In the genomic region with DNA sequence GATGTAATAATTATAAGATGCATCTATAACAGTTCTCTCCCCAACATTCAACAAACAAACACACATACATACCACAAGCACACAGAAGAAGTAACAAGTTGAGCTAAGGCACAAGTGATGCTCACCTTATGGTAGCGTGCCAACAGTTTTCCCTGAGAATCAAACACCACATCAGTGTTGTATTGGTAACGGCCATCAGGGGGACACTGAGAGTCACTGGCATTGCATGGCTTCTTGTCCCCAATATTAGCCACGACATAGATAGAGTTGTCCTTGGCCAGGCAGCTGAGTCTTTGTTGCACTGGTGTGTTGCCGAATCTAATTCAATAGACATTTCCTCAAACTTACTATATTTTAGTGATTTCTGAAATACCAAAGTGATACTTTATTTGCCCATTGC, we compare ENCODE assay signal across 17 cellular contexts. TPM values are rescaled to one million over a fixed set of nuclear protein-coding genes. Genes with fewer than 3 reads are reported as not detected.
DNase-seq lines count a peak whose midpoint lies in the region; ATAC-seq, FAIRE-seq and TF ChIP-seq lines count a peak whose summit lies in the region.
"Had no signal": no experiment of that assay in that cellular context is flagged by ENCODE, and none has a peak within 500 bp of the region (broad histone marks: within the 10 kb centered on the region; RNA-seq: fewer than 3 reads in every experiment).

No MANE protein-coding gene starts in this region.

- H2BK5ac ChIP-seq in mesendoderm (ENCODE audit: low read length) = no peak overlapping the region

- no peak overlapping the region for H2BK120ac ChIP-seq in mesendoderm (ENCODE audit: low read depth, low read length)

- H3K4me2 ChIP-seq in K562 (ENCODE audit: insufficient read depth, low read length) (no peak overlapping the region), mesendoderm (ENCODE audit: low read length) (no peak overlapping the region)

- BruUV-seq in K562 (replicated peaks; lab: Mats Ljungman, UMichigan) = no TSS peak

- H3K79me2 ChIP-seq in K562 (ENCODE audit: control insufficient read depth, insufficient read depth, low read length) (no peaks in the 10 kb centered on the region), mesendoderm (ENCODE audit: control insufficient read depth, insufficient read depth, low read length) (no peaks in the 10 kb centered on the region)

- ATAC-seq in K562 = peak; percentile 79
- ATAC-seq in GM18498 (IDR thresholded peaks at IDR 0.05; ENCODE audit: unreplicated experiment) = no peak
- ATAC-seq: gastrocnemius medialis had no signal

- H2AK5ac ChIP-seq in mesendoderm (ENCODE audit: low read length) = no peak overlapping the region

- DNase-seq in GM12864 (ENCODE audit: low read depth) (no peak), K562 (ENCODE audit: extremely low read depth in 1 of 4, low spot score in 3 of 4) (peak in 1 of 4 experiments; percentile 15), mesendoderm (peak; percentile 48), CD1c-positive myeloid dendritic cell (ENCODE audit: extremely low spot score) (no peak), activated gamma-delta T cell treated with Interleukin-2 at 50 U/mL for 16 hours (no peak)
- DNase-seq: activated CD4-positive, alpha-beta T cell treated with anti-CD3 and anti-CD28 coated beads for 48 hours; cortex of kidney; gastrocnemius medialis; left ventricle myocardium inferior; NCI-H1694; ovary; stimulated activated CD4-positive, alpha-beta T cell treated with anti-CD3 and anti-CD28 coated beads, Interleukin-2, amount 100 ng/mL, for 48 hours; SW 1271 had no signal

- in situ Hi-C loops in K562 (cut with MboI) = no loop called here

- H3K9me1 ChIP-seq in K562 (ENCODE audit: control insufficient read depth, insufficient read depth, low read length) = no peaks in the 10 kb centered on the region

- CTCF ChIA-PET in HEK293 (lab: Yijun Ruan, JAX) = interaction anchor here (0.7 to 2.5 kb wide), 10 partner anchors 9 to 1109 kb away, joined by 3 to 7 read pairs (median 3); no protein-coding TSS in a partner anchor
- CTCF ChIA-PET in K562 (lab: Yijun Ruan, JAX; ENCODE audit: low intra/inter-chr PET ratio) = interaction anchor here (0.6 kb wide), 1 partner anchor 60 kb away, joined by 3 read pairs; no protein-coding TSS in a partner anchor

- no peak for TF ChIP-seq RAD21 in K562 (CRISPR knock-in tag; conservative IDR thresholded peaks at IDR 0.05 in 1 of 2, IDR thresholded peaks at IDR 0.05 in 1 of 2)

- H3K56ac ChIP-seq in mesendoderm (ENCODE audit: low read length) = no peak overlapping the region

- H4K5ac ChIP-seq in mesendoderm (ENCODE audit: low read length) = no peak overlapping the region

- TF ChIP-seq CTCF in GM12864 (IDR thresholded peaks at IDR 0.05; ENCODE audit: low read depth, low read length, missing control alignments) = peak; percentile 22
- TF ChIP-seq CTCF in HEK293 (tag by site-specific recombination; IDR thresholded peaks at IDR 0.05) = no peak
- peak; percentile 29 to 38 (median 29); a peak in 4 of 6 replicates for TF ChIP-seq CTCF in K562 (IDR thresholded peaks at IDR 0.05 in 2 of 3, conservative IDR thresholded peaks at IDR 0.05 in 1 of 3; ENCODE audit: insufficient read depth in 2 of 3, low read depth in 1 of 3, low read length in 3 of 3)

- TF ChIP-seq EP300 in K562 (IDR thresholded peaks at IDR 0.05; ENCODE audit: low read length) = no peak

- H4K8ac ChIP-seq in mesendoderm (ENCODE audit: low read depth, low read length) = no peak overlapping the region

- WGBS in K562 (ENCODE audit: insufficient coverage, low coverage, missing lambda C conversion rate) = 0% methylated on average over 4 of the region's 4 CpGs
- no CpG with 5 or more reads among the region's 4 CpGs for WGBS in mesendoderm (ENCODE audit: extremely low coverage, insufficient coverage, low lambda C conversion rate)

- no peaks in the 10 kb centered on the region for H3K36me3 ChIP-seq in HEK293 (ENCODE audit: control insufficient read depth in 2 of 2, insufficient read depth in 1 of 2, low read length in 2 of 2)
- H3K36me3 ChIP-seq in K562 (ENCODE audit: control insufficient read depth, insufficient read depth, low read length) = no peaks in the 10 kb centered on the region
- no peaks in the 10 kb centered on the region for H3K36me3 ChIP-seq in mesendoderm (ENCODE audit: control insufficient read depth, insufficient read depth, low read length)
- H3K36me3 ChIP-seq: gastrocnemius medialis, left ventricle myocardium inferior, ovary had no signal

- FAIRE-seq in K562 (lab: Jason Lieb, UNC) = peak; percentile 67
- FAIRE-seq: D721Med had no signal

- H3K27me3 ChIP-seq in K562 (ENCODE audit: control insufficient read depth in 2 of 2, insufficient read depth in 2 of 2, low read length in 2 of 2) (peaks cover 3 to 9% of the 10 kb centered on the region in 2 experiments; a peak in 4 of 5 replicates), mesendoderm (ENCODE audit: insufficient read depth, low read length, poor library complexity) (no peaks in the 10 kb centered on the region)
- H3K27me3 ChIP-seq: gastrocnemius medialis, ovary had no signal

- no peak overlapping the region for H2BK15ac ChIP-seq in mesendoderm (replicated peaks; ENCODE audit: low read depth)

- POLR2A ChIA-PET in HEK293 (lab: Yijun Ruan, JAX) = interaction anchor here (1.0 kb wide), 1 partner anchor 216 kb away, joined by 3 read pairs; a partner anchor contains a TSS
- POLR2A ChIA-PET in K562 (lab: Yijun Ruan, JAX) = no interaction called here

- H3K4me3 ChIP-seq in GM12864 (ENCODE audit: low read depth, low read length) (no peak overlapping the region), HEK293 (ENCODE audit: low read depth, low read length) (no peak overlapping the region), K562 (no peak overlapping the region), mesendoderm (ENCODE audit: low read length) (no peak overlapping the region)
- H3K4me3 ChIP-seq: gastrocnemius medialis, left ventricle myocardium inferior, ovary had no signal

- H3K9ac ChIP-seq in K562 (ENCODE audit: insufficient read depth in 1 of 2, low read depth in 2 of 2, low read length in 2 of 2) (no peak overlapping the region), mesendoderm (ENCODE audit: low read length) (no peak overlapping the region)

- H4K20me1 ChIP-seq in K562 (replicated peaks; ENCODE audit: control insufficient read depth, insufficient read depth, low read length) = no peaks in the 10 kb centered on the region

- intact Hi-C loops in K562 (cut with micrococcal nuclease) = no loop called here

- no peak overlapping the region for H3K4ac ChIP-seq in mesendoderm (ENCODE audit: low read depth, low read length)

- H3K9me3 ChIP-seq in HEK293 (ENCODE audit: control insufficient read depth, insufficient read depth, low read depth, low read length) = no peaks in the 10 kb centered on the region
- H3K9me3 ChIP-seq in K562 (replicated peaks; ENCODE audit: control insufficient read depth, insufficient read depth, low read depth, low read length) = no peaks in the 10 kb centered on the region
- H3K9me3 ChIP-seq: gastrocnemius medialis, left ventricle myocardium inferior, ovary had no signal

- no peak overlapping the region for H3K18ac ChIP-seq in mesendoderm (ENCODE audit: low read length)

- no peaks in the 10 kb centered on the region for H3K4me1 ChIP-seq in HEK293 (ENCODE audit: control insufficient read depth, insufficient read depth, low read length)
- no peaks in the 10 kb centered on the region for H3K4me1 ChIP-seq in K562 (replicated peaks in 1 of 2; ENCODE audit: control insufficient read depth in 2 of 2, insufficient read depth in 2 of 2, low read length in 2 of 2)
- no peaks in the 10 kb centered on the region for H3K4me1 ChIP-seq in mesendoderm (ENCODE audit: control insufficient read depth, low read depth, low read length)
- H3K4me1 ChIP-seq: gastrocnemius medialis, left ventricle myocardium inferior had no signal

- H3K23ac ChIP-seq in mesendoderm (ENCODE audit: low read length) = no peak overlapping the region

- H3K79me1 ChIP-seq in mesendoderm (ENCODE audit: low read length) = no peaks in the 10 kb centered on the region

- no peak overlapping the region for H2AFZ ChIP-seq in K562 (ENCODE audit: low read depth, low read length)

- TF ChIP-seq POLR2A in K562 (conservative IDR thresholded peaks at IDR 0.05) = no peak

- H3K27ac ChIP-seq in HEK293 (ENCODE audit: extremely low read depth, low read depth, low read length) = no peak overlapping the region
- H3K27ac ChIP-seq in K562 (ENCODE audit: extremely low read depth, low read depth, low read length) = no peak overlapping the region
- no peak overlapping the region for H3K27ac ChIP-seq in mesendoderm (ENCODE audit: low read depth, low read length)
- H3K27ac ChIP-seq: epithelial cell of prostate, gastrocnemius medialis, left ventricle myocardium inferior, ovary had no signal

RNA-seq across cellular contexts. Expression of a gene that starts 14.8 kb away (rescaled TPM):
- total RNA-seq in K562 (2011; cell fraction: chromatin; rRNA removed; ENCODE audit: low replicate concordance) = not detected in 2 replicates
- not detected in 2 replicates for total RNA-seq in K562 (2011; cell fraction: nucleolus; rRNA removed)
- total RNA-seq in K562 (2011; cell fraction: nucleoplasm; rRNA removed) = not detected in 2 replicates
- total RNA-seq in K562 (2014; rRNA removed) = not detected in 2 replicates
- not detected in 2 replicates for total RNA-seq in K562 (2014; rRNA removed; fragmentation: Illumina TruSeq; extraction: Trizol)
- total RNA-seq in K562 (2015; rRNA removed; fragmentation: Illumina TruSeq; extraction: Trizol) = not detected in 2 replicates
- total RNA-seq in K562 (2021) = not detected in 2 replicates
- polyA plus RNA-seq in K562 (2011; rRNA removed) = 0.04 TPM in 1 of 2 replicates, not detected in the other
- 0.03 TPM in 1 of 2 replicates, not detected in the other for polyA plus RNA-seq in K562 (2011; cell fraction: cytosol; rRNA removed)
- not detected in 2 replicates for polyA plus RNA-seq in K562 (2011; cell fraction: nucleus; rRNA removed)
- polyA plus RNA-seq in K562 (2012) = not detected in 2 replicates
- not detected in 2 replicates for polyA plus RNA-seq in K562 (2014; fragmentation: Illumina TruSeq; extraction: Trizol)
- polyA plus RNA-seq in K562 (2014; fragmentation: Nextera tagmentation; extraction: Ambion mirVana) = not detected
- not detected in 2 replicates for polyA plus RNA-seq in K562 (2014; rRNA removed)
- polyA minus RNA-seq in K562 (2011; rRNA and poly(A)+ RNA removed) = 0.07 TPM in 1 of 2 replicates, not detected in the other
- polyA minus RNA-seq in K562 (2011; cell fraction: cytosol; rRNA and poly(A)+ RNA removed) = not detected in 2 replicates
- polyA minus RNA-seq in K562 (2011; cell fraction: nucleus; rRNA and poly(A)+ RNA removed) = not detected in 2 replicates
- not detected for polyA plus RNA-seq in mesendoderm (2013, experiment 1 of 2)
- polyA plus RNA-seq in mesendoderm (2013, experiment 2 of 2) = 0.01 TPM

RNA-seq across cellular contexts. Expression of a gene that starts 29.1 kb away (rescaled TPM):
- not detected in 2 replicates for total RNA-seq in K562 (2011; cell fraction: chromatin; rRNA removed; ENCODE audit: low replicate concordance)
- total RNA-seq in K562 (2011; cell fraction: nucleolus; rRNA removed) = not detected in 2 replicates
- not detected in 2 replicates for total RNA-seq in K562 (2011; cell fraction: nucleoplasm; rRNA removed)
- 0.20 TPM in 1 of 2 replicates, not detected in the other for total RNA-seq in K562 (2014; rRNA removed)
- total RNA-seq in K562 (2014; rRNA removed; fragmentation: Illumina TruSeq; extraction: Trizol) = 0.13 and 0.29 TPM in 2 replicates
- 0.36 and 0.64 TPM in 2 replicates for total RNA-seq in K562 (2015; rRNA removed; fragmentation: Illumina TruSeq; extraction: Trizol)
- 0.11 and 0.27 TPM in 2 replicates for total RNA-seq in K562 (2021)
- 0.08 and 0.20 TPM in 2 replicates for polyA plus RNA-seq in K562 (2011; rRNA removed)
- 0.06 TPM in 1 of 2 replicates, not detected in the other for polyA plus RNA-seq in K562 (2011; cell fraction: cytosol; rRNA removed)
- polyA plus RNA-seq in K562 (2011; cell fraction: nucleus; rRNA removed) = not detected in 2 replicates
- polyA plus RNA-seq in K562 (2012) = 0.22 and 0.60 TPM in 2 replicates
- polyA plus RNA-seq in K562 (2014; fragmentation: Illumina TruSeq; extraction: Trizol) = 0.19 and 0.27 TPM in 2 replicates
- under 1 TPM; 0.21 to 0.34 TPM for polyA plus RNA-seq in K562 (2014; fragmentation: Nextera tagmentation; extraction: Ambion mirVana)
- 0.12 and 1.6 TPM in 2 replicates for polyA plus RNA-seq in K562 (2014; rRNA removed)
- polyA minus RNA-seq in K562 (2011; rRNA and poly(A)+ RNA removed) = not detected in 2 replicates
- not detected in 2 replicates for polyA minus RNA-seq in K562 (2011; cell fraction: cytosol; rRNA and poly(A)+ RNA removed)
- polyA minus RNA-seq in K562 (2011; cell fraction: nucleus; rRNA and poly(A)+ RNA removed) = not detected in 2 replicates
- polyA plus RNA-seq in mesendoderm (2013, experiment 1 of 2) = not detected
- not detected for polyA plus RNA-seq in mesendoderm (2013, experiment 2 of 2)
